ENCODE assay signal across 1 cellular context in the genomic region with DNA sequence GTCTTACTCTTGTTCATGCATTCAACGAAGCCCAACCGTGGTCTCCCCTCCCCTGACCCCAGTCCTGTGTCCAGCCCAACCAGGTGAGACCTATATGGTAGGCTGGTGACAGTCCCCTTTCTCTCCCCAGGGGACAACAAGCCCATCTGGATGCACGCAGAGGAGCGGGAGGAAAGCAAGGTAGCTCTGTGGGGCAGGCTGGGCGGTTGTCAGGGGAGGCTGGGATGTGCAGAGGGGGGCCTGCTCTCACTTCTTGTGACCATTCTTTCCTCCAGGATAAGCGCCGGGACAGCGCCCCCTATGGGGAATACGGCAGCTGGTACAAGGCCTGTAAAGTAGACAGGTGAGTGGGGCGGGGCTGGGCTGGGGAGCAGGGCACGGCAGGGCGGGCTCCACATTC.
TF ChIP-seq lines count a peak whose summit lies in the region.

No MANE protein-coding gene starts in this region.

TF ChIP-seq in HEK293, 187 proteins besides CTCF, POLR2A, EP300 and RAD21 (continued from another document):
- TF ChIP-seq HIC1 (tag by site-specific recombination; IDR thresholded peaks at IDR 0.05) (no peak), ZNF23 (tag by site-specific recombination; IDR thresholded peaks at IDR 0.05; ENCODE audit: borderline replicate concordance) (no peak), ZBTB6 (tag by site-specific recombination; IDR thresholded peaks at IDR 0.05) (no peak), ZNF521 (tag by site-specific recombination; IDR thresholded peaks at IDR 0.05) (no peak), EGR2 (tag by site-specific recombination; IDR thresholded peaks at IDR 0.05; ENCODE audit: low read depth) (no peak), KLF8 (tag by site-specific recombination; IDR thresholded peaks at IDR 0.05) (peak; percentile 50)
- TF ChIP-seq, protein P1, sequence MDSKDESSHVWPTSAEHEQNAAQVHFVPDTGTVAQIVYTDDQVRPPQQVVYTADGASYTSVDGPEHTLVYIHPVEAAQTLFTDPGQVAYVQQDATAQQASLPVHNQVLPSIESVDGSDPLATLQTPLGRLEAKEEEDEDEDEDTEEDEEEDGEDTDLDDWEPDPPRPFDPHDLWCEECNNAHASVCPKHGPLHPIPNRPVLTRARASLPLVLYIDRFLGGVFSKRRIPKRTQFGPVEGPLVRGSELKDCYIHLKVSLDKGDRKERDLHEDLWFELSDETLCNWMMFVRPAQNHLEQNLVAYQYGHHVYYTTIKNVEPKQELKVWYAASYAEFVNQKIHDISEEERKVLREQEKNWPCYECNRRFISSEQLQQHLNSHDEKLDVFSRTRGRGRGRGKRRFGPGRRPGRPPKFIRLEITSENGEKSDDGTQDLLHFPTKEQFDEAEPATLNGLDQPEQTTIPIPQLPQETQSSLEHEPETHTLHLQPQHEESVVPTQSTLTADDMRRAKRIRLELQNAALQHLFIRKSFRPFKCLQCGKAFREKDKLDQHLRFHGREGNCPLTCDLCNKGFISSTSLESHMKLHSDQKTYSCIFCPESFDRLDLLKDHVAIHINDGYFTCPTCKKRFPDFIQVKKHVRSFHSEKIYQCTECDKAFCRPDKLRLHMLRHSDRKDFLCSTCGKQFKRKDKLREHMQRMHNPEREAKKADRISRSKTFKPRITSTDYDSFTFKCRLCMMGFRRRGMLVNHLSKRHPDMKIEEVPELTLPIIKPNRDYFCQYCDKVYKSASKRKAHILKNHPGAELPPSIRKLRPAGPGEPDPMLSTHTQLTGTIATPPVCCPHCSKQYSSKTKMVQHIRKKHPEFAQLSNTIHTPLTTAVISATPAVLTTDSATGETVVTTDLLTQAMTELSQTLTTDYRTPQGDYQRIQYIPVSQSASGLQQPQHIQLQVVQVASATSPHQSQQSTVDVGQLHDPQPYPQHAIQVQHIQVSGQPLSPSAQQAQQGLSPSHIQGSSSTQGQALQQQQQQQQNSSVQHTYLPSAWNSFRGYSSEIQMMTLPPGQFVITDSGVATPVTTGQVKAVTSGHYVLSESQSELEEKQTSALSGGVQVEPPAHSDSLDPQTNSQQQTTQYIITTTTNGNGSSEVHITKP (tag by site-specific recombination; IDR thresholded peaks at IDR 0.05): no peak
